In genomic region chr5:3258050-3258449, GRCh38 we compare ENCODE assay signal across 16 cellular contexts.
DNase-seq lines count a peak whose midpoint lies in the region; ATAC-seq and TF ChIP-seq lines count a peak whose summit lies in the region.
"Had no signal": no experiment of that assay in that cellular context is flagged by ENCODE, and none has a peak within 500 bp of the region (broad histone marks: within the 10 kb centered on the region; RNA-seq: fewer than 3 reads in every experiment).

No MANE protein-coding gene starts in this region.

- H3K4me3 ChIP-seq in right atrium auricular region = no peak overlapping the region
- H3K4me3 ChIP-seq in prostate gland = no peak overlapping the region
- H3K4me3 ChIP-seq: BLaER1 treated with 17β-estradiol and CSF1 and Interleukin-3, amounts not matched to agents 10 nM and 100 nM; GM12878; HAP-1 had no signal

- intact Hi-C loops in Right ventricle myocardium superior (cut with DNase I) (no loop called here), prostate gland (cut with DNase I) (no loop called here)

- TF ChIP-seq CTCF in right atrium auricular region (IDR thresholded peaks at IDR 0.05) (no peak), prostate gland (IDR thresholded peaks at IDR 0.05) (no peak)

- H3K4me1 ChIP-seq in right atrium auricular region = no peaks in the 10 kb centered on the region
- H3K4me1 ChIP-seq in prostate gland (replicated peaks) = no peaks in the 10 kb centered on the region
- H3K4me1 ChIP-seq: BLaER1 treated with 17β-estradiol and CSF1 and Interleukin-3, amounts not matched to agents 10 nM and 100 nM; HAP-1 had no signal

- DNase-seq in right atrium auricular region (ENCODE audit: low spot score) (peak; percentile 28), Right ventricle myocardium superior (no peak), left kidney (ENCODE audit: low read depth, low spot score) (peak; percentile 67), prostate gland (ENCODE audit: low spot score) (peak; percentile 2), NCI-H1048 (lab: John Stamatoyannopoulos, UW) (no peak)
- no peak for DNase-seq in activated naive CD4-positive, alpha-beta T cell treated with anti-CD3 and anti-CD28 coated beads, Interleukin-2, amount 50 U/mL, for 16 hours
- no peak for DNase-seq in activated T-cell treated with anti-CD3 and anti-CD28 coated beads, Interleukin-2, amount 50 U/mL, for 1 hour
- DNase-seq: 8988T; AML-193; Calu3; CD4-positive, CD25-positive, alpha-beta regulatory T cell; DMS 273 treated with DMSO at 0.1 percent for 48 hours; GOT3 had no signal

- no peaks in the 10 kb centered on the region for H3K27me3 ChIP-seq in right atrium auricular region
- H3K27me3 ChIP-seq in prostate gland (replicated peaks; ENCODE audit: insufficient read depth) = no peaks in the 10 kb centered on the region
- H3K27me3 ChIP-seq: BLaER1 treated with 17β-estradiol and CSF1 and Interleukin-3, amounts not matched to agents 10 nM and 100 nM had no signal

- H3K36me3 ChIP-seq in right atrium auricular region (no peaks in the 10 kb centered on the region), prostate gland (no peaks in the 10 kb centered on the region)
- H3K36me3 ChIP-seq: BLaER1 treated with 17β-estradiol and CSF1 and Interleukin-3, amounts not matched to agents 10 nM and 100 nM; HAP-1 had no signal

- H3K27ac ChIP-seq in right atrium auricular region (no peak overlapping the region), prostate gland (no peak overlapping the region)
- H3K27ac ChIP-seq: BLaER1 treated with 17β-estradiol and CSF1 and Interleukin-3, amounts not matched to agents 10 nM and 100 nM had no signal

- 62% methylated on average over 9 of the region's 9 CpGs for WGBS in prostate gland

- H3K9me3 ChIP-seq in right atrium auricular region (no peaks in the 10 kb centered on the region), prostate gland (no peaks in the 10 kb centered on the region)
- H3K9me3 ChIP-seq: HAP-1 had no signal

- no peak for ATAC-seq in Right ventricle myocardium superior (ENCODE audit: poor library complexity)
- ATAC-seq: GM12878 had no signal

- no peak for TF ChIP-seq POLR2A in prostate gland (IDR thresholded peaks at IDR 0.05)

Comparison
In these comparisons a context has a peak if more than half of its experiments do, and no peak if none do; other contexts are left out.
1. DNase-seq: peak in right atrium auricular region (single experiment), left kidney (single experiment) and prostate gland (single experiment); none in Right ventricle myocardium superior (single experiment), NCI-H1048 (single experiment), activated naive CD4-positive, alpha-beta T cell treated with anti-CD3 and anti-CD28 coated beads, Interleukin-2, amount 50 U/mL, for 16 hours (single experiment) and activated T-cell treated with anti-CD3 and anti-CD28 coated beads, Interleukin-2, amount 50 U/mL, for 1 hour (single experiment).